Comparison of ENCODE assay signal across 23 cellular contexts in genomic region chr6:5492356-5492755, GRCh38.
A peak's percentile ranks its signal among the peaks of the same experiment; 100 is the strongest.
DNase-seq lines count a peak whose midpoint lies in the region; ATAC-seq, FAIRE-seq and TF ChIP-seq lines count a peak whose summit lies in the region.
"Had no signal": no experiment of that assay in that cellular context is flagged by ENCODE, and none has a peak within 500 bp of the region (broad histone marks: within the 10 kb centered on the region; RNA-seq: fewer than 3 reads in every experiment).

No MANE protein-coding gene starts in this region.

- H4K20me1 ChIP-seq in HepG2 (ENCODE audit: insufficient read depth, low read length): no peaks in the 10 kb centered on the region
- no peaks in the 10 kb centered on the region for H4K20me1 ChIP-seq in IMR-90 (ENCODE audit: insufficient read depth, low read length)
- H4K20me1 ChIP-seq: BLaER1 had no signal

- no peaks in the 10 kb centered on the region for H3K9me3 ChIP-seq in HepG2 (ENCODE audit: low read length)
- H3K9me3 ChIP-seq in right lobe of liver: no peaks in the 10 kb centered on the region
- H3K9me3 ChIP-seq in IMR-90 (ENCODE audit: control insufficient read depth, insufficient read depth, low read length): no peaks in the 10 kb centered on the region
- H3K9me3 ChIP-seq: BE2C, BLaER1 had no signal

- no peak overlapping the region for H2BK120ac ChIP-seq in IMR-90 (ENCODE audit: low read depth, low read length)

- H4K5ac ChIP-seq in IMR-90 (ENCODE audit: low read depth, low read length): no peak overlapping the region

- H4K91ac ChIP-seq in IMR-90 (ENCODE audit: insufficient read depth, low read depth, low read length): no peak overlapping the region

- H3K4me1 ChIP-seq in HepG2 (ENCODE audit: insufficient read depth, low read length) (no peaks in the 10 kb centered on the region), right lobe of liver (no peaks in the 10 kb centered on the region), IMR-90 (ENCODE audit: control insufficient read depth, insufficient read depth, low read length) (no peaks in the 10 kb centered on the region)

- no peak overlapping the region for H3K14ac ChIP-seq in IMR-90 (replicated peaks; ENCODE audit: low read depth, low read length)

- CTCF ChIA-PET in HepG2 (lab: Yijun Ruan, JAX; ENCODE audit: low intra/inter-chr PET ratio, low total read pairs) (no interaction called here), IMR-90 (lab: Yijun Ruan, JAX) (interaction anchor here (1.7 kb wide), 1 partner anchor 21 kb away, joined by 4 read pairs; no protein-coding TSS in a partner anchor)

- H2BK5ac ChIP-seq in IMR-90 (ENCODE audit: low read depth, low read length, poor library complexity, severe bottlenecking): no peak overlapping the region

- no peak overlapping the region for H3K56ac ChIP-seq in IMR-90 (ENCODE audit: extremely low read depth, insufficient read depth, low read length)

- no peak overlapping the region for H2AK9ac ChIP-seq in IMR-90 (replicated peaks; ENCODE audit: low read depth, low read length, poor library complexity)

- H3K79me1 ChIP-seq in IMR-90 (ENCODE audit: low read depth in 1 of 2, low read length in 2 of 2): no peaks in the 10 kb centered on the region; a peak in 1 of 4 replicates

- H3K4me3 ChIP-seq in HepG2 (replicated peaks in 1 of 3; ENCODE audit: insufficient read depth in 1 of 3, low read depth in 2 of 3, low read length in 3 of 3) (no peak overlapping the region), right lobe of liver (no peak overlapping the region), IMR-90 (ENCODE audit: insufficient read depth, low read depth, low read length) (no peak overlapping the region)
- H3K4me3 ChIP-seq: BLaER1 had no signal

- TF ChIP-seq POLR2A in HepG2 (IDR thresholded peaks at IDR 0.05; ENCODE audit: insufficient read depth in 1 of 2, low read depth in 2 of 2, low read length in 2 of 2): no peak
- no peak for TF ChIP-seq POLR2A in right lobe of liver (IDR thresholded peaks at IDR 0.05)
- no peak for TF ChIP-seq POLR2A in IMR-90 (IDR thresholded peaks at IDR 0.05; ENCODE audit: low read depth, low read length)

- ATAC-seq in HepG2 (no peak), right lobe of liver (no peak), IMR-90 (ENCODE audit: low read depth) (no peak)

- no peak overlapping the region for H2BK20ac ChIP-seq in IMR-90 (ENCODE audit: low read depth, low read length)

- H3K18ac ChIP-seq in IMR-90 (ENCODE audit: low read depth, low read length): no peak overlapping the region

- POLR2A ChIA-PET in HepG2 (lab: Yijun Ruan, JAX) (no interaction called here), IMR-90 (lab: Charles Lee; ENCODE audit: unreplicated experiment) (no interaction called here)

- dilution Hi-C loops in IMR-90 (cut with HindIII; ENCODE audit: low sequenced_read_pairs, unreplicated experiment): no loop called here

- no peak overlapping the region for H2AK5ac ChIP-seq in IMR-90 (ENCODE audit: low read depth, low read length)

- no peak overlapping the region for H2BK15ac ChIP-seq in IMR-90 (ENCODE audit: low read depth, low read length)

- no peaks in the 10 kb centered on the region for H3K9me1 ChIP-seq in IMR-90 (ENCODE audit: insufficient read depth, low read length)

- H3K4ac ChIP-seq in IMR-90 (ENCODE audit: low read depth, low read length): no peak overlapping the region

- BruUV-seq in HepG2 (replicated peaks; lab: Mats Ljungman, UMichigan) (no TSS peak), IMR-90 (replicated peaks; lab: Mats Ljungman, UMichigan) (no TSS peak)

- no peak for FAIRE-seq in HepG2 (lab: Jason Lieb, UNC)
- FAIRE-seq: GM12891, GM19239 had no signal

- H4K8ac ChIP-seq in IMR-90 (ENCODE audit: low read depth in 2 of 2, low read length in 2 of 2): no peak overlapping the region

- no peak for TF ChIP-seq EP300 in HepG2 (IDR thresholded peaks at IDR 0.05; ENCODE audit: low read depth in 2 of 2, low read length in 2 of 2)
- TF ChIP-seq EP300 in HepG2 (CRISPR knock-in tag; IDR thresholded peaks at IDR 0.05; ENCODE audit: borderline replicate concordance): no peak

- H3K9ac ChIP-seq in HepG2 (ENCODE audit: insufficient read depth, low read depth, low read length): no peak overlapping the region
- H3K9ac ChIP-seq in IMR-90 (ENCODE audit: low read depth, low read length): no peak overlapping the region
- H3K9ac ChIP-seq: BLaER1 had no signal

- H2AFZ ChIP-seq in HepG2 (ENCODE audit: low read length) (no peak overlapping the region), IMR-90 (replicated peaks; ENCODE audit: low read length, poor library complexity) (no peak overlapping the region)

- WGBS in HepG2 (ENCODE audit: low lambda C conversion rate): 89% methylated on average over 2 of the region's 2 CpGs
- 91% methylated on average over 2 of the region's 2 CpGs for WGBS in right lobe of liver (ENCODE audit: insufficient coverage, low coverage, low lambda C conversion rate, missing lambda C conversion rate)
- no CpG with 5 or more reads among the region's 2 CpGs for WGBS in IMR-90 (ENCODE audit: extremely low coverage in 2 of 2, insufficient read length in 1 of 2), 2 experiments

- no peak for TF ChIP-seq CTCF in HepG2 (CRISPR knock-in tag; IDR thresholded peaks at IDR 0.05)
- no peak for TF ChIP-seq CTCF in right lobe of liver (IDR thresholded peaks at IDR 0.05)
- no peak for TF ChIP-seq CTCF in IMR-90 (conservative IDR thresholded peaks at IDR 0.05; ENCODE audit: low read depth, low read length)

- no peak overlapping the region for H3K27ac ChIP-seq in HepG2 (ENCODE audit: extremely low read length, insufficient read depth, low read length)
- H3K27ac ChIP-seq in right lobe of liver: no peak overlapping the region
- H3K27ac ChIP-seq in IMR-90 (ENCODE audit: insufficient read depth, low read length): no peak overlapping the region
- H3K27ac ChIP-seq: 22Rv1, BLaER1 had no signal

- DNase-seq in HepG2 (ENCODE audit: low spot score): no peak
- DNase-seq in right lobe of liver: no peak
- DNase-seq in IMR-90: no peak
- DNase-seq in NCI-H1048 (lab: John Stamatoyannopoulos, UW): no peak
- no peak for DNase-seq in NCI-H1105 treated with DMSO at 0.1 percent for 48 hours (lab: John Stamatoyannopoulos, UW)
- DNase-seq: ACHN; BE2C; C1 segment of cervical spinal cord; CD4-positive, alpha-beta memory T cell; CD4-positive, CD25-positive, alpha-beta regulatory T cell; CD8-positive, alpha-beta memory T cell; COR-L47; DMS 273 treated with DMSO at 0.1 percent for 48 hours; DMS153; DMS53; DMS79; DND-41; EL; GF-D8 had no signal

- H3K4me2 ChIP-seq in HepG2 (ENCODE audit: low read depth, low read length) (no peak overlapping the region), IMR-90 (ENCODE audit: low read depth, low read length) (no peak overlapping the region)
- H3K4me2 ChIP-seq: BLaER1 had no signal

- TF ChIP-seq RAD21 in HepG2 (CRISPR knock-in tag; IDR thresholded peaks at IDR 0.05) (no peak), IMR-90 (IDR thresholded peaks at IDR 0.05; ENCODE audit: low read length) (no peak)

- intact Hi-C loops in HepG2 (cut with micrococcal nuclease; ENCODE audit: unreplicated experiment): no loop called here
- intact Hi-C loops in right lobe of liver (cut with DNase I): no loop called here
- intact Hi-C loops in IMR-90 (cut with micrococcal nuclease): no loop called here

- H3K36me3 ChIP-seq in HepG2 (replicated peaks in 1 of 2; ENCODE audit: control insufficient read depth in 1 of 2, insufficient read depth in 2 of 2, low read length in 2 of 2): no peaks in the 10 kb centered on the region
- H3K36me3 ChIP-seq in right lobe of liver: peaks cover 0 to 3% (median under 1%) of the 10 kb centered on the region in 4 donors
- 0 out of 2 replicates have a peak, but pooled peaks cover 2% of the 10 kb centered on the region for H3K36me3 ChIP-seq in IMR-90 (ENCODE audit: control insufficient read depth, insufficient read depth, low read length)
- H3K36me3 ChIP-seq: BE2C had no signal

- H3K79me2 ChIP-seq in HepG2 (ENCODE audit: insufficient read depth, low read length): no peaks in the 10 kb centered on the region

- in situ Hi-C loops in HepG2 (cut with HindIII; ENCODE audit: extremely low pct_ligation_motif_present, low pct_unique_long_range_greater_than_20kb) (no loop called here), IMR-90 (cut with MboI; ENCODE audit: low sequenced_read_pairs) (no loop called here)

- H3K23ac ChIP-seq in IMR-90 (ENCODE audit: low read depth, low read length): no peak overlapping the region

- H3K27me3 ChIP-seq in HepG2 (ENCODE audit: control insufficient read depth in 1 of 2, insufficient read depth in 2 of 2, low read length in 2 of 2): no peaks in the 10 kb centered on the region
- H3K27me3 ChIP-seq in right lobe of liver: no peaks in the 10 kb centered on the region
- H3K27me3 ChIP-seq in IMR-90 (ENCODE audit: control insufficient read depth, insufficient read depth, low read length): no peaks in the 10 kb centered on the region
- H3K27me3 ChIP-seq: BE2C, BLaER1 had no signal

TF ChIP-seq in HepG2, 621 proteins besides CTCF, POLR2A, EP300 and RAD21 (continues in another document):
- no peak for TF ChIP-seq GRHL1 (CRISPR knock-in tag; conservative IDR thresholded peaks at IDR 0.05)

TF ChIP-seq in IMR-90, 13 proteins besides CTCF, POLR2A, EP300 and RAD21:
- no peak for TF ChIP-seq MXI1 (IDR thresholded peaks at IDR 0.05; ENCODE audit: borderline replicate concordance, low read depth, low read length)
- TF ChIP-seq MAFK (IDR thresholded peaks at IDR 0.05; ENCODE audit: low read depth, low read length): peak; percentile 33; the same call in 1 of the 2 replicates
